In genomic region chr16:85401917-85402766, GRCh38 we compare ENCODE assay signal across 1 cellular context.
TF ChIP-seq lines count a peak whose summit lies in the region.

No MANE protein-coding gene starts in this region.

TF ChIP-seq in H1, 55 proteins besides CTCF, POLR2A, EP300 and RAD21 (continued from another document):
- no peak for TF ChIP-seq EGR1 (IDR thresholded peaks at IDR 0.05; ENCODE audit: borderline replicate concordance, low read depth, low read length)
- TF ChIP-seq SP4 (IDR thresholded peaks at IDR 0.05; ENCODE audit: low read length): no peak
- TF ChIP-seq TCF12 (IDR thresholded peaks at IDR 0.05; ENCODE audit: low read depth, low read length): no peak
- TF ChIP-seq SAP30 (IDR thresholded peaks at IDR 0.05; ENCODE audit: insufficient read depth, insufficient replicate concordance, low read length): no peak
- no peak for TF ChIP-seq MAFK (IDR thresholded peaks at IDR 0.05; ENCODE audit: low read depth, low read length)
- TF ChIP-seq RNF2 (IDR thresholded peaks at IDR 0.05; ENCODE audit: borderline replicate concordance, low read depth, low read length, missing control alignments, poor library complexity, severe bottlenecking): no peak
- no peak for TF ChIP-seq NRF1 (IDR thresholded peaks at IDR 0.05; ENCODE audit: low read depth, low read length)
- TF ChIP-seq HDAC2 (IDR thresholded peaks at IDR 0.05; ENCODE audit: borderline replicate concordance in 1 of 2, low read depth in 2 of 2, low read length in 2 of 2): no peak
- TF ChIP-seq YY1 (IDR thresholded peaks at IDR 0.05; ENCODE audit: low read depth, low read length): no peak
- TF ChIP-seq JUN (IDR thresholded peaks at IDR 0.05; ENCODE audit: low read depth, low read length): no peak
- TF ChIP-seq ATF3 (IDR thresholded peaks at IDR 0.05; ENCODE audit: insufficient read depth, low read depth, low read length): no peak
